In genomic region chr5:150544606-150545219, GRCh38 we compare ENCODE assay signal across 8 cellular contexts. TPM values are rescaled to one million over a fixed set of nuclear protein-coding genes. Genes with fewer than 3 reads are reported as not detected.
DNase-seq lines count a peak whose midpoint lies in the region; ATAC-seq, FAIRE-seq and TF ChIP-seq lines count a peak whose summit lies in the region.

No MANE protein-coding gene starts in this region.

- no peak overlapping the region for H3K4me3 Mint-ChIP-seq in activated CD4-positive, alpha-beta memory T cell treated with anti-CD3 and anti-CD28 coated beads for 36 hours
- no peak overlapping the region for H3K4me3 Mint-ChIP-seq in mesothelial cell of epicardium

- no peak overlapping the region for H3K4me3 ChIP-seq in effector memory CD4-positive, alpha-beta T cell (ENCODE audit: insufficient read depth, low read depth, low read length, poor library complexity, severe bottlenecking)

- TF ChIP-seq CTCF in mesothelial cell of epicardium (IDR thresholded peaks at IDR 0.05; ENCODE audit: unreplicated experiment) = peak; percentile 44

- TF ChIP-seq POLR2A in GM12892 (IDR thresholded peaks at IDR 0.05; ENCODE audit: low read depth, low read length) = no peak

- DNase-seq in A172 (ENCODE audit: low spot score) (peak; percentile 41), GM12892 (ENCODE audit: insufficient read length) (peak; percentile 98), NCI-H510A (lab: John Stamatoyannopoulos, UW) (peak; percentile 14), mesothelial cell of epicardium (ENCODE audit: low spot score in 2 of 2, unreplicated experiment in 2 of 2) (peak in 1 of 2 experiments; percentile 65)
- peak; percentile 79 for DNase-seq in activated CD4-positive, alpha-beta memory T cell treated with anti-CD3 and anti-CD28 coated beads for 36 hours
- DNase-seq in effector memory CD4-positive, alpha-beta T cell = peak; percentile 8 to 37 (median 12)
- peak; percentile 30 for DNase-seq in stimulated activated CD8-positive, alpha-beta memory T cell treated with anti-CD3 and anti-CD28 coated beads, Interleukin-7, amount 100 ng/mL, for 24 hours (ENCODE audit: low read depth)

- H3K27ac ChIP-seq in effector memory CD4-positive, alpha-beta T cell (ENCODE audit: insufficient read depth, low read length, poor library complexity, severe bottlenecking) = no peak overlapping the region

- POLR2A ChIA-PET in activated CD4-positive, alpha-beta memory T cell treated with anti-CD3 and anti-CD28 coated beads for 36 hours (lab: Charles Lee) = no interaction called here

- H3K4me1 ChIP-seq in effector memory CD4-positive, alpha-beta T cell (ENCODE audit: control insufficient read depth, insufficient read depth, low read length, poor library complexity, severe bottlenecking) = no peaks in the 10 kb centered on the region

- H3K9me3 ChIP-seq in effector memory CD4-positive, alpha-beta T cell (ENCODE audit: control insufficient read depth, low read length) = no peaks in the 10 kb centered on the region

- H3K27me3 ChIP-seq in effector memory CD4-positive, alpha-beta T cell (replicated peaks; ENCODE audit: control insufficient read depth, insufficient read depth, low read length, poor library complexity, severe bottlenecking) = no peaks in the 10 kb centered on the region

- H3K9me3 Mint-ChIP-seq in activated CD4-positive, alpha-beta memory T cell treated with anti-CD3 and anti-CD28 coated beads for 36 hours = no peaks in the 10 kb centered on the region
- no peaks in the 10 kb centered on the region for H3K9me3 Mint-ChIP-seq in mesothelial cell of epicardium

- intact Hi-C loops in activated CD4-positive, alpha-beta memory T cell treated with anti-CD3 and anti-CD28 coated beads for 36 hours (cut with micrococcal nuclease) = loop anchor here (1.0 kb wide), 1 partner anchor 86 kb away; no protein-coding TSS in a partner anchor

- no peaks in the 10 kb centered on the region for H3K36me3 Mint-ChIP-seq in activated CD4-positive, alpha-beta memory T cell treated with anti-CD3 and anti-CD28 coated beads for 36 hours
- peaks cover 42% of the 10 kb centered on the region for H3K36me3 Mint-ChIP-seq in mesothelial cell of epicardium

- no peak overlapping the region for H3K27ac Mint-ChIP-seq in activated CD4-positive, alpha-beta memory T cell treated with anti-CD3 and anti-CD28 coated beads for 36 hours
- no peak overlapping the region for H3K27ac Mint-ChIP-seq in mesothelial cell of epicardium

- FAIRE-seq in GM12892 (lab: Jason Lieb, UNC) = peak; percentile 48

- H3K27me3 Mint-ChIP-seq in activated CD4-positive, alpha-beta memory T cell treated with anti-CD3 and anti-CD28 coated beads for 36 hours = no peaks in the 10 kb centered on the region
- H3K27me3 Mint-ChIP-seq in mesothelial cell of epicardium (ENCODE audit: low read depth) = no peaks in the 10 kb centered on the region

- CTCF ChIA-PET in activated CD4-positive, alpha-beta memory T cell treated with anti-CD3 and anti-CD28 coated beads for 36 hours (lab: Charles Lee) = interaction anchor here (0.5 to 2.7 kb wide), 21 partner anchors 8 to 578 kb away, joined by 3 to 16 read pairs (median 4); partner anchors contain the start of genes DCTN4 and NDST1

- no peaks in the 10 kb centered on the region for H3K36me3 ChIP-seq in effector memory CD4-positive, alpha-beta T cell (ENCODE audit: control insufficient read depth, insufficient read depth, low read length)

- no peaks in the 10 kb centered on the region for H3K4me1 Mint-ChIP-seq in activated CD4-positive, alpha-beta memory T cell treated with anti-CD3 and anti-CD28 coated beads for 36 hours (ENCODE audit: low read depth)
- peaks cover 3% of the 10 kb centered on the region for H3K4me1 Mint-ChIP-seq in mesothelial cell of epicardium

- peak; percentile 88 for ATAC-seq in HG02870 (IDR thresholded peaks at IDR 0.05; ENCODE audit: unreplicated experiment)

RNA-seq across cellular contexts. Expression of gene NDST1, which starts 36.8 kb away (rescaled TPM):
- 55.4 and 77.8 TPM in 2 replicates for total RNA-seq in A172 (2014; rRNA removed; shearing (Covaris generic))
- 6.3 TPM for polyA plus RNA-seq in GM12892 (2012; ENCODE audit: missing spikeins)
- 1 to 10 TPM; 2.5 to 2.6 TPM for total RNA-seq in activated CD4-positive, alpha-beta memory T cell treated with anti-CD3 and anti-CD28 coated beads for 36 hours
- total RNA-seq in mesothelial cell of epicardium = 129 to 132 TPM (median 132 TPM) in 3 replicates

Comparison
In these comparisons a context has a peak if more than half of its experiments do, and no peak if none do; other contexts are left out.
1. RNA of gene NDST1, which starts 36.8 kb away (total RNA-seq): 129 to 132 TPM in mesothelial cell of epicardium and 55.4 to 77.8 TPM in A172; 2.5 to 2.6 TPM in activated CD4-positive, alpha-beta memory T cell treated with anti-CD3 and anti-CD28 coated beads for 36 hours; every median in the first group is over 10 times any median in the second.